8 cellular contexts compared by ENCODE assay signal in the genomic region with DNA sequence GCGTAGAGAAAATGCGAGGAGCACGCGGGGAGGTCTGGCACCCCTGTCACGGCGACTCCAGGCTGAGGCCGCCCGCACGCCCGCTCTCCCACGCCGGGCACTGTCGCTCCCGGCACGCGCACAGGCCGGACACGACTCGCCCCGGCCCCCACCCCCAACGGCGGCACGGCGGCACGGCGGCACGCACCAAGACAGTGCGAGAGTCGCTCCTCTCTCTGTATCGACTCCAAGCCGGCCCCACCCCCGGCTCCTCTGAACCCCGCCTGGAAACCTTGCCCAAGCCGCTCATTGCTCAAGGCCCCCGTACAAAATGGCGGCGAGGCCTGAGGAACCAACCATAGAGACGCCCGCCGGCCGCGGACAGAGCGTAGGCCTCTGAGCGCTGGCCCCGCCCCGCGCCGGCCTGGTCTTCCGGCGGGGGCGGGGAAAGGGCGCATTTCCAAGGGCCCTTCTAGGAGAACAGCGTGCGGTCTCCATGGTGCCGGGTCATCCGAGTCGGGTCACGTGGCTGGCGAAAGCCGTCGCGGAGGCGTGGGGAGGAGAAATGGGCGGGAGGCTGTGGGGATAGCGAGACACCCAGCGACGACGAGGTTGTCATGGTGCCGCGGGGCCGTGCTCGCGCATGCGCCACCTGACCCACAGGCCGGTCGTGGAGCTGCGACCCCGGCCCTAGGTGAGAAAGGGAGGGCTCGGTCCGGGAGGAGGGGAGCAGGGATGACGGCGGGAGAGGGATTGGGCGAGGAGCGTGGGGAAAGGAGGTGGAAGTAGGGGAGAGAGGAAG. TPM values are rescaled to one million over a fixed set of nuclear protein-coding genes. Genes with fewer than 3 reads are reported as not detected.
DNase-seq lines count a peak whose midpoint lies in the region; ATAC-seq and TF ChIP-seq lines count a peak whose summit lies in the region.

A gene with protein sequence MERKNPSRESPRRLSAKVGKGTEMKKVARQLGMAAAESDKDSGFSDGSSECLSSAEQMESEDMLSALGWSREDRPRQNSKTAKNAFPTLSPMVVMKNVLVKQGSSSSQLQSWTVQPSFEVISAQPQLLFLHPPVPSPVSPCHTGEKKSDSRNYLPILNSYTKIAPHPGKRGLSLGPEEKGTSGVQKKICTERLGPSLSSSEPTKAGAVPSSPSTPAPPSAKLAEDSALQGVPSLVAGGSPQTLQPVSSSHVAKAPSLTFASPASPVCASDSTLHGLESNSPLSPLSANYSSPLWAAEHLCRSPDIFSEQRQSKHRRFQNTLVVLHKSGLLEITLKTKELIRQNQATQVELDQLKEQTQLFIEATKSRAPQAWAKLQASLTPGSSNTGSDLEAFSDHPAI (plus strand): TSS at position 570 of the 781 bp plus-strand sequence. CDS start 7,451 bp downstream, outside the sequence.

- peaks cover 16% of the 10 kb centered on the region for H3K4me1 ChIP-seq in CD8-positive, alpha-beta T cell (ENCODE audit: insufficient read depth, low read length)
- H3K4me1 ChIP-seq in lower lobe of right lung: peaks cover 43% of the 10 kb centered on the region

- POLR2A ChIA-PET in CD8-positive, alpha-beta T cell (lab: Charles Lee): interaction anchor here (0.7 to 2.1 kb wide), 3 partner anchors 24 to 285 kb away, joined by 3 to 7 read pairs (median 5); a partner anchor contains a TSS

- ATAC-seq in CD8-positive, alpha-beta T cell: peak; percentile 89
- peak; percentile 87 for ATAC-seq in GM19467 (IDR thresholded peaks at IDR 0.05; ENCODE audit: unreplicated experiment)
- ATAC-seq in lower lobe of right lung: peak; percentile 96 to 99

- H3K9me3 Mint-ChIP-seq in CD8-positive, alpha-beta T cell: no peaks in the 10 kb centered on the region

- H3K36me3 Mint-ChIP-seq in CD8-positive, alpha-beta T cell: peaks cover 9% of the 10 kb centered on the region

- H3K4me3 Mint-ChIP-seq in CD8-positive, alpha-beta T cell: peak within 1 kb of the TSS; percentile 92

- H3K27me3 Mint-ChIP-seq in CD8-positive, alpha-beta T cell (ENCODE audit: low read depth): no peaks in the 10 kb centered on the region

- peaks cover 44% of the 10 kb centered on the region for H3K4me1 Mint-ChIP-seq in CD8-positive, alpha-beta T cell (ENCODE audit: low read depth)

- H3K27me3 ChIP-seq in CD8-positive, alpha-beta T cell (ENCODE audit: insufficient read depth, low read length): no peaks in the 10 kb centered on the region
- H3K27me3 ChIP-seq in lower lobe of right lung (ENCODE audit: low read depth): no peaks in the 10 kb centered on the region

- peak; percentile 97 to 100 (median 99) for DNase-seq in CD8-positive, alpha-beta T cell
- DNase-seq in HS-27A (ENCODE audit: low read depth): peak; percentile 93
- DNase-seq in NK-92 (lab: John Stamatoyannopoulos, UW; ENCODE audit: unreplicated experiment): peak; percentile 99
- DNase-seq in activated CD8-positive, alpha-beta memory T cell treated with anti-CD3 and anti-CD28 coated beads for 1 hour (ENCODE audit: extremely low read depth in 1 of 2, low read depth in 1 of 2): peak; percentile 98
- peak; percentile 99 for DNase-seq in effector CD4-positive, alpha-beta T cell
- DNase-seq in lower lobe of right lung: peak; percentile 100
- DNase-seq in stimulated activated CD4-positive, alpha-beta T cell treated with anti-CD3 and anti-CD28 coated beads, TNF-alpha, amount 100 ng/mL, for 24 hours (ENCODE audit: low read depth in 3 of 3): peak; percentile 99 to 100 (median 99)

- intact Hi-C loops in CD8-positive, alpha-beta T cell (cut with DNase I, micrococcal nuclease): loop anchor here (1.0 to 10.0 kb wide), 17 partner anchors 23 to 1433 kb away; a partner anchor contains a TSS
- intact Hi-C loops in lower lobe of right lung (cut with DNase I): no loop called here

- no peaks in the 10 kb centered on the region for H3K36me3 ChIP-seq in CD8-positive, alpha-beta T cell (ENCODE audit: insufficient read depth, low read length)
- no peaks in the 10 kb centered on the region for H3K36me3 ChIP-seq in lower lobe of right lung

- H3K27ac Mint-ChIP-seq in CD8-positive, alpha-beta T cell: peak within 1 kb of the TSS; percentile 98

- CTCF ChIA-PET in CD8-positive, alpha-beta T cell (lab: Charles Lee): interaction anchor here (0.8 to 6.4 kb wide), 6 partner anchors 12 to 388 kb away, joined by 3 to 87 read pairs (median 5); no protein-coding TSS in a partner anchor

- H3K9me3 ChIP-seq in CD8-positive, alpha-beta T cell (ENCODE audit: low read length): no peaks in the 10 kb centered on the region
- no peaks in the 10 kb centered on the region for H3K9me3 ChIP-seq in lower lobe of right lung

- H3K4me3 ChIP-seq in CD8-positive, alpha-beta T cell (ENCODE audit: low read depth, low read length): peak within 1 kb of the TSS; percentile 95
- H3K4me3 ChIP-seq in lower lobe of right lung: peak within 1 kb of the TSS; percentile 72

- H3K27ac ChIP-seq in CD8-positive, alpha-beta T cell (ENCODE audit: low read depth, low read length): peak within 1 kb of the TSS; percentile 97
- H3K27ac ChIP-seq in lower lobe of right lung: peak within 1 kb of the TSS; percentile 94

- TF ChIP-seq CTCF in CD8-positive, alpha-beta T cell (IDR thresholded peaks at IDR 0.05): no peak
- no peak for TF ChIP-seq CTCF in lower lobe of right lung (IDR thresholded peaks at IDR 0.05)

RNA-seq across cellular contexts. Expression of the gene that starts here (rescaled TPM):
- 1 to 10 TPM; 6.0 to 6.3 TPM for total RNA-seq in CD8-positive, alpha-beta T cell
- 28.4 TPM for total RNA-seq in lower lobe of right lung

Comparison
In these comparisons a context has a peak if more than half of its experiments do, and no peak if none do; other contexts are left out.
1. Peak in every context shown above with its lines: DNase-seq, ATAC-seq, H3K4me3 ChIP-seq and H3K27ac ChIP-seq.